Comparison of ENCODE assay signal across 16 cellular contexts in the genomic region with DNA sequence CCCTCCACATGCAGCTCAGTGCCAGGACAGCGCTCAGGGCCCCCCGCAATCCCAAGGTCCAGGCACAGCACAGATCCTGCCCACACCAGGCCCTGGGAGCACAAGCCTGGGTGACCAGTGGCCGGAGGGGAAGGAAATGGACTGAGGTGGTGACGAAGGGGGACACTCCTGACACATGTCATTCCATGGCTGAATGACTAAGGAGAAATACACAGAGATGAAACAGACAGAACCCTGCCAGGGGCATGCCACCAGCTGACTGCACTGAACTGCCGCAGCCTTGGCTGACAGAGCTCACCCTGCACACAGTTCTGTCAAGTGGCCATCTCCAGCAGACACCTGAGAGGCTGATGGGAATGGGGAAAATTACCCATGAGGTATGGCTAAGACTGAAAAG. TPM values are rescaled to one million over a fixed set of nuclear protein-coding genes. Genes with fewer than 3 reads are reported as not detected.
A peak's percentile ranks its signal among the peaks of the same experiment; 100 is the strongest.
DNase-seq lines count a peak whose midpoint lies in the region; ATAC-seq, FAIRE-seq and TF ChIP-seq lines count a peak whose summit lies in the region.
"Had no signal": no experiment of that assay in that cellular context is flagged by ENCODE, and none has a peak within 500 bp of the region (broad histone marks: within the 10 kb centered on the region; RNA-seq: fewer than 3 reads in every experiment).

No MANE protein-coding gene starts in this region.

- H3K9me3 ChIP-seq in hepatocyte (ENCODE audit: low read depth): no peaks in the 10 kb centered on the region
- H3K9me3 ChIP-seq in skeletal muscle satellite cell (replicated peaks; ENCODE audit: low read length): no peaks in the 10 kb centered on the region
- H3K9me3 ChIP-seq: prostate gland had no signal

- peak overlapping the region; percentile 15 for H3K9ac ChIP-seq in skeletal muscle satellite cell (ENCODE audit: low read depth, low read length)

- no peak overlapping the region for H3K4me2 ChIP-seq in hepatocyte
- H3K4me2 ChIP-seq in skeletal muscle satellite cell (ENCODE audit: low read length): no peak overlapping the region

- H2AFZ ChIP-seq in hepatocyte: no peak overlapping the region

- H3K27me3 ChIP-seq in hepatocyte (no peaks in the 10 kb centered on the region), skeletal muscle satellite cell (ENCODE audit: control insufficient read depth, insufficient read depth, low read length) (no peaks in the 10 kb centered on the region)

- no peak for ATAC-seq in HG03159 (IDR thresholded peaks at IDR 0.05; ENCODE audit: unreplicated experiment)
- ATAC-seq in GM19463 (IDR thresholded peaks at IDR 0.05; ENCODE audit: unreplicated experiment): no peak

- DNase-seq in NCI-H1092 (lab: John Stamatoyannopoulos, UW) (peak; percentile 13), RCC 7860 (ENCODE audit: low spot score) (peak; percentile 68), hepatocyte (ENCODE audit: low spot score) (no peak), NCI-H1048 (lab: John Stamatoyannopoulos, UW) (no peak), G401 (ENCODE audit: low spot score) (no peak)
- DNase-seq: activated CD4-positive, alpha-beta memory T cell treated with anti-CD3 and anti-CD28 coated beads for 36 hours; activated effector memory CD4-positive, alpha-beta T cell treated with anti-CD3 and anti-CD28 coated beads, Interleukin-2, amount 50 U/mL, for 16 hours; CD4-positive, CD25-positive, alpha-beta regulatory T cell; effector CD4-positive, alpha-beta T cell; stimulated activated CD4-positive, alpha-beta T cell treated with anti-CD3 and anti-CD28 coated beads, Interleukin-1b, Interleukin-23, amount 100 ng/mL, for 48 hours had no signal

- no peaks in the 10 kb centered on the region for H3K9me2 ChIP-seq in hepatocyte (replicated peaks; ENCODE audit: insufficient read depth)

- H3K4me3 ChIP-seq in hepatocyte: no peak overlapping the region
- H3K4me3 ChIP-seq in skeletal muscle satellite cell (ENCODE audit: low read length): no peak overlapping the region
- H3K4me3 ChIP-seq: prostate gland, SK-N-MC had no signal

- peak overlapping the region; percentile 17 for H3K27ac ChIP-seq in hepatocyte
- H3K27ac ChIP-seq: prostate gland, SK-N-MC had no signal

- in situ Hi-C loops in G401 (cut with HindIII; ENCODE audit: low sequenced_read_pairs): no loop called here

- H4K20me1 ChIP-seq in hepatocyte (ENCODE audit: insufficient read depth, poor library complexity, severe bottlenecking): no peaks in the 10 kb centered on the region

- TF ChIP-seq CTCF in hepatocyte (IDR thresholded peaks at IDR 0.05; ENCODE audit: poor library complexity): no peak

- H3K4me1 ChIP-seq in hepatocyte (ENCODE audit: insufficient read depth): peaks cover 14% of the 10 kb centered on the region
- peaks cover 90% of the 10 kb centered on the region for H3K4me1 ChIP-seq in skeletal muscle satellite cell (ENCODE audit: control insufficient read depth, insufficient read depth, low read length)
- H3K4me1 ChIP-seq: prostate gland had no signal

- no peaks in the 10 kb centered on the region for H3K36me3 ChIP-seq in hepatocyte (replicated peaks; ENCODE audit: insufficient read depth, low read depth)
- H3K36me3 ChIP-seq in skeletal muscle satellite cell (ENCODE audit: insufficient read depth, low read length): no peaks in the 10 kb centered on the region
- H3K36me3 ChIP-seq: prostate gland had no signal

- WGBS in hepatocyte (ENCODE audit: low lambda C conversion rate, missing lambda C conversion rate): 88% methylated on average over 5 of the region's 5 CpGs

- H3K79me2 ChIP-seq in hepatocyte: no peaks in the 10 kb centered on the region

- FAIRE-seq in RCC 7860 (lab: Jason Lieb, UNC): no peak
- FAIRE-seq: TTC549 had no signal

RNA-seq across cellular contexts. Expression of a gene that starts 56.1 kb away (rescaled TPM):
- 1.4 and 2.1 TPM in 2 replicates for total RNA-seq in hepatocyte
- polyA plus RNA-seq in hepatocyte: 1.3 and 3.1 TPM in 2 replicates
- 0.87 and 1.5 TPM in 2 replicates for total RNA-seq in skeletal muscle satellite cell (2012; rRNA removed)
- 5.3 and 9.1 TPM in 2 replicates for total RNA-seq in G401 (2014; rRNA removed; shearing (Covaris generic))

RNA-seq across cellular contexts. Expression of a gene that starts 56.1 kb away (rescaled TPM):
- total RNA-seq in hepatocyte: 19.2 and 20.3 TPM in 2 replicates
- polyA plus RNA-seq in hepatocyte: 16.5 and 18.6 TPM in 2 replicates
- total RNA-seq in skeletal muscle satellite cell (2012; rRNA removed): 28.0 and 32.7 TPM in 2 replicates
- 34.0 and 40.5 TPM in 2 replicates for total RNA-seq in G401 (2014; rRNA removed; shearing (Covaris generic))

Comparison
In these comparisons a context has a peak if more than half of its experiments do, and no peak if none do; other contexts are left out.
1. DNase-seq: peak in NCI-H1092 (single experiment) and RCC 7860 (single experiment); none in hepatocyte (single experiment), NCI-H1048 (single experiment) and G401 (single experiment).